In the genomic region with DNA sequence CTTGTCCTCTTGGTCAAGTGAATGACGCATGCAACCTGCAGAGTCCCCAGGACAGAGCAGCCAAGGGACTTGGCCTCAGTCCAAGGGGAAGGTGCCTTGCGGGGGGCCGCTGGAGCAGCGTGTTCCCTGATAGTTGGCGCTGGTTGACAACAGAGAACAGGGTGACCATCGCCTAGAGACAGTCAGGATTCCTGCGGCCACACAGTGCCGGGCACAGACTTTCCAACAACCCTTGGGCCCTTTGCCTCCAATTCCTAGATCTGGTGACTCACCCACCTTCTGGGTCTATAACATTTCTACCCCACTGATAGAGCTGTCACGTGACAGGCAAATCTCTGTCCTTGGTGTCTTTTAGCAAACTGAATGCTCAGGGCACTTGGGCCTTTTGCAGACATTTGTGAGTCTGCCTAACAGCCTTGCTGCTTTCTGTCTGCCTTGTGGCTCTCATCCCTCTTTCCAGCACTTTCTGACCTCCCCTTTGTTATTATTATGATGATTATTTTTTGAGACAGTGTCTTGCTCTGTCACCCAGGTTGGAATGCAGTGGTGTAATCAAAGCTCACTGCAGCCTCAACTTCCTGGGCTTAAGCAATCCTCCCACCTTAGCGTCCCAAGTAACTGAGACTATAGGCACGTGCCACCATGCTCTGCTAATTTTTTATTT, we compare ENCODE assay signal across 1 cellular context.
TF ChIP-seq lines count a peak whose summit lies in the region.

No MANE protein-coding gene starts in this region.

TF ChIP-seq in WTC11, 78 proteins besides CTCF, POLR2A, EP300 and RAD21 (continued from another document):
- TF ChIP-seq, protein P1, sequence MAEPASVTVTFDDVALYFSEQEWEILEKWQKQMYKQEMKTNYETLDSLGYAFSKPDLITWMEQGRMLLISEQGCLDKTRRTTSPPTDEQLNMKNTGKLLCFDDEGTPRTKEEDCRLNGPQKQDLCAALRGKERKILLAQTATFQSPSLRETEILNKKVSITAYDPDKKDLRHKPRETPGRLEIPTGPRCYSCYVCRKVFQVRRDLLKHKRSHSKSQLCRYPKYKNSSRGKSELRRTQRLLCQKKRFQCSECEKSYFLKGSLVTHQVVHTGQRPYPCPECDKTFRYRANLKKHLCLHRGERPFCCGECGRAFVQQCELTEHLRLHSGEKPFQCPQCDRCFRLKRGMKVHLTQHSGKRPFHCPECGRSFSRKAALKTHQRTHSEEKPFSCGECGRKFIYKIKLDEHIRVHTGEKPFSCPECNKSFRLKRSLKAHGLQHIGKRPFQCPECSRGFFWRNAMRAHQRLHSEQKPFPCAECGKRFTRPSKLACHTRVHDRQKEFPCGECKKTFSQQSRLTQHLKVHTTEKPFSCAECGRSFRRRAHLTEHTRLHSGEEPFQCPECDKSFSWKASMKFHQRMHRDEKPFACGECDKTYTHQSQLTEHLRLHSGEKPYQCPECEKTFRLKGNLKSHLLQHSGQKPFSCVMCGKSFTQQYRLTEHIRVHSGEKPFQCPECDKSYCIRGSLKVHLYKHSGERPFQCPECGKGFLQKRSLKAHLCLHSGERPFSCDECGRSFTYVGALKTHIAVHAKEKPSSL (CRISPR knock-in tag; conservative IDR thresholded peaks at IDR 0.05), result no peak
- TF ChIP-seq, protein P2, sequence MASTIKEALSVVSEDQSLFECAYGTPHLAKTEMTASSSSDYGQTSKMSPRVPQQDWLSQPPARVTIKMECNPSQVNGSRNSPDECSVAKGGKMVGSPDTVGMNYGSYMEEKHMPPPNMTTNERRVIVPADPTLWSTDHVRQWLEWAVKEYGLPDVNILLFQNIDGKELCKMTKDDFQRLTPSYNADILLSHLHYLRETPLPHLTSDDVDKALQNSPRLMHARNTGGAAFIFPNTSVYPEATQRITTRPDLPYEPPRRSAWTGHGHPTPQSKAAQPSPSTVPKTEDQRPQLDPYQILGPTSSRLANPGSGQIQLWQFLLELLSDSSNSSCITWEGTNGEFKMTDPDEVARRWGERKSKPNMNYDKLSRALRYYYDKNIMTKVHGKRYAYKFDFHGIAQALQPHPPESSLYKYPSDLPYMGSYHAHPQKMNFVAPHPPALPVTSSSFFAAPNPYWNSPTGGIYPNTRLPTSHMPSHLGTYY (CRISPR knock-in tag; IDR thresholded peaks at IDR 0.05), result no peak
- TF ChIP-seq, protein P3, sequence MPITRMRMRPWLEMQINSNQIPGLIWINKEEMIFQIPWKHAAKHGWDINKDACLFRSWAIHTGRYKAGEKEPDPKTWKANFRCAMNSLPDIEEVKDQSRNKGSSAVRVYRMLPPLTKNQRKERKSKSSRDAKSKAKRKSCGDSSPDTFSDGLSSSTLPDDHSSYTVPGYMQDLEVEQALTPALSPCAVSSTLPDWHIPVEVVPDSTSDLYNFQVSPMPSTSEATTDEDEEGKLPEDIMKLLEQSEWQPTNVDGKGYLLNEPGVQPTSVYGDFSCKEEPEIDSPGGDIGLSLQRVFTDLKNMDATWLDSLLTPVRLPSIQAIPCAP (CRISPR knock-in tag; IDR thresholded peaks at IDR 0.05), result no peak
- TF ChIP-seq, protein P4, sequence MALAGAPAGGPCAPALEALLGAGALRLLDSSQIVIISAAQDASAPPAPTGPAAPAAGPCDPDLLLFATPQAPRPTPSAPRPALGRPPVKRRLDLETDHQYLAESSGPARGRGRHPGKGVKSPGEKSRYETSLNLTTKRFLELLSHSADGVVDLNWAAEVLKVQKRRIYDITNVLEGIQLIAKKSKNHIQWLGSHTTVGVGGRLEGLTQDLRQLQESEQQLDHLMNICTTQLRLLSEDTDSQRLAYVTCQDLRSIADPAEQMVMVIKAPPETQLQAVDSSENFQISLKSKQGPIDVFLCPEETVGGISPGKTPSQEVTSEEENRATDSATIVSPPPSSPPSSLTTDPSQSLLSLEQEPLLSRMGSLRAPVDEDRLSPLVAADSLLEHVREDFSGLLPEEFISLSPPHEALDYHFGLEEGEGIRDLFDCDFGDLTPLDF (CRISPR knock-in tag; IDR thresholded peaks at IDR 0.05), result no peak
- no peak for TF ChIP-seq SMAD4 (CRISPR knock-in tag; IDR thresholded peaks at IDR 0.05)
- TF ChIP-seq MYBL2 (CRISPR knock-in tag; IDR thresholded peaks at IDR 0.05), result no peak
- TF ChIP-seq ZNF671 (CRISPR knock-in tag; IDR thresholded peaks at IDR 0.05), result no peak
- TF ChIP-seq NR2C2 (CRISPR knock-in tag; IDR thresholded peaks at IDR 0.05), result no peak
- no peak for TF ChIP-seq ZNF263 (CRISPR knock-in tag; IDR thresholded peaks at IDR 0.05; ENCODE audit: low read depth)
- no peak for TF ChIP-seq ESRRA (CRISPR knock-in tag; IDR thresholded peaks at IDR 0.05; ENCODE audit: borderline replicate concordance)
- TF ChIP-seq, protein P5, sequence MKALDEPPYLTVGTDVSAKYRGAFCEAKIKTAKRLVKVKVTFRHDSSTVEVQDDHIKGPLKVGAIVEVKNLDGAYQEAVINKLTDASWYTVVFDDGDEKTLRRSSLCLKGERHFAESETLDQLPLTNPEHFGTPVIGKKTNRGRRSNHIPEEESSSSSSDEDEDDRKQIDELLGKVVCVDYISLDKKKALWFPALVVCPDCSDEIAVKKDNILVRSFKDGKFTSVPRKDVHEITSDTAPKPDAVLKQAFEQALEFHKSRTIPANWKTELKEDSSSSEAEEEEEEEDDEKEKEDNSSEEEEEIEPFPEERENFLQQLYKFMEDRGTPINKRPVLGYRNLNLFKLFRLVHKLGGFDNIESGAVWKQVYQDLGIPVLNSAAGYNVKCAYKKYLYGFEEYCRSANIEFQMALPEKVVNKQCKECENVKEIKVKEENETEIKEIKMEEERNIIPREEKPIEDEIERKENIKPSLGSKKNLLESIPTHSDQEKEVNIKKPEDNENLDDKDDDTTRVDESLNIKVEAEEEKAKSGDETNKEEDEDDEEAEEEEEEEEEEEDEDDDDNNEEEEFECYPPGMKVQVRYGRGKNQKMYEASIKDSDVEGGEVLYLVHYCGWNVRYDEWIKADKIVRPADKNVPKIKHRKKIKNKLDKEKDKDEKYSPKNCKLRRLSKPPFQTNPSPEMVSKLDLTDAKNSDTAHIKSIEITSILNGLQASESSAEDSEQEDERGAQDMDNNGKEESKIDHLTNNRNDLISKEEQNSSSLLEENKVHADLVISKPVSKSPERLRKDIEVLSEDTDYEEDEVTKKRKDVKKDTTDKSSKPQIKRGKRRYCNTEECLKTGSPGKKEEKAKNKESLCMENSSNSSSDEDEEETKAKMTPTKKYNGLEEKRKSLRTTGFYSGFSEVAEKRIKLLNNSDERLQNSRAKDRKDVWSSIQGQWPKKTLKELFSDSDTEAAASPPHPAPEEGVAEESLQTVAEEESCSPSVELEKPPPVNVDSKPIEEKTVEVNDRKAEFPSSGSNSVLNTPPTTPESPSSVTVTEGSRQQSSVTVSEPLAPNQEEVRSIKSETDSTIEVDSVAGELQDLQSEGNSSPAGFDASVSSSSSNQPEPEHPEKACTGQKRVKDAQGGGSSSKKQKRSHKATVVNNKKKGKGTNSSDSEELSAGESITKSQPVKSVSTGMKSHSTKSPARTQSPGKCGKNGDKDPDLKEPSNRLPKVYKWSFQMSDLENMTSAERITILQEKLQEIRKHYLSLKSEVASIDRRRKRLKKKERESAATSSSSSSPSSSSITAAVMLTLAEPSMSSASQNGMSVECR (CRISPR knock-in tag; IDR thresholded peaks at IDR 0.05; ENCODE audit: borderline replicate concordance), result no peak
TF ChIP-seq in WTC11: peak in this region for 0.
